In the genomic region with DNA sequence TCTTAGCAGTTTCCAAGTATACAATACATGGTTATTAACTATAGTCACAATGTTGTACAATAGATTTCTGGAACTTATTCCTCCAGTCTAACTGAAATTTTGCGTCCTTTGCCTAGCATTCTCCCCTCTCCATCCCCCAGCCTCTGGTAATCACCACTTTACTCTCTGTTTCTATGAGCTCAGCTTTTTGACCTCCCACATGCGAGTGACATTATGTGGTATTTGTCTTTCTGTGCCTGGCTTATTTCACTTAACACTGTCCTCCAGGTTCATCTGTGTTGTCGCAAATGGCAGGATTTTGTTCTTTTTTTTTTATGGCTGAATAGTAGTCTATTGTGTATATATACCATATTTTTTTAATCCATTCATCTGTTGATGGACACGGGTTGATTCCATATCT, we compare ENCODE assay signal across 1 cellular context.
TF ChIP-seq lines count a peak whose summit lies in the region.

No MANE protein-coding gene starts in this region.

TF ChIP-seq in GM12878, 131 proteins besides CTCF, POLR2A, EP300 and RAD21:
- TF ChIP-seq ESRRA (IDR thresholded peaks at IDR 0.05; ENCODE audit: low read length) (no peak), HCFC1 (IDR thresholded peaks at IDR 0.05; ENCODE audit: low read length) (no peak), YY1 (IDR thresholded peaks at IDR 0.05; ENCODE audit: low read depth, low read length) (no peak), LARP7 (IDR thresholded peaks at IDR 0.05) (no peak), CBX5 (IDR thresholded peaks at IDR 0.05; ENCODE audit: low read depth) (no peak), STAT1 (conservative IDR thresholded peaks at IDR 0.05) (no peak)
